In genomic region chr9:105204416-105204815, GRCh38 we compare ENCODE assay signal across 21 cellular contexts.
"Had no signal": no experiment of that assay in that cellular context is flagged by ENCODE, and none has a peak within 500 bp of the region (broad histone marks: within the 10 kb centered on the region; RNA-seq: fewer than 3 reads in every experiment).

No MANE protein-coding gene starts in this region.

- ATAC-seq: foreskin keratinocyte, left colon, left ventricle myocardium superior, right lobe of liver had no signal

- H3K9me3 Mint-ChIP-seq: nephron had no signal

- H3K27ac ChIP-seq: dorsolateral prefrontal cortex, foreskin keratinocyte, parathyroid adenoma, psoas muscle, right lobe of liver, spleen had no signal

- H3K4me1 ChIP-seq: foreskin keratinocyte had no signal

- H3K9me3 ChIP-seq: psoas muscle, right lobe of liver, spleen had no signal

- H3K36me3 Mint-ChIP-seq: naive B cell had no signal

- H3K4me3 Mint-ChIP-seq: naive B cell, nephron had no signal

- H3K36me3 ChIP-seq: right lobe of liver, spleen had no signal

- DNase-seq: cortex of kidney; effector CD8-positive, alpha-beta T cell; foreskin keratinocyte; hippocampal formation; left colon; left ventricle myocardium superior; mesendoderm; naive B cell; occipital lobe; psoas muscle; retina; right lobe of liver; spleen; stimulated activated CD4-positive, alpha-beta T cell treated with anti-CD3 and anti-CD28 coated beads, Interleukin-15, amount 100 ng/mL, for 24 hours; stimulated activated CD4-positive, alpha-beta T cell treated with anti-CD3 and anti-CD28 coated beads, Interleukin-1b, Interleukin-23, amount 100 ng/mL, for 48 hours; stimulated activated naive CD4-positive, alpha-beta T cell treated with Interleukin-2 at 50 U/mL for 16 hours; trophoblast cell had no signal

- H3K9ac ChIP-seq: parathyroid adenoma had no signal

- H3K27me3 Mint-ChIP-seq: naive B cell had no signal

- H3K4me1 Mint-ChIP-seq: naive B cell had no signal

- H3K27me3 ChIP-seq: dorsolateral prefrontal cortex, foreskin keratinocyte, right lobe of liver, spleen had no signal

- H3K79me2 ChIP-seq: parathyroid adenoma had no signal

- H2AFZ ChIP-seq: parathyroid adenoma had no signal

- H3K4me3 ChIP-seq: dorsolateral prefrontal cortex, lung, psoas muscle, right lobe of liver, spleen had no signal

- H3K27ac Mint-ChIP-seq: nephron had no signal
